ENCODE assay signal across 9 cellular contexts in the genomic region with DNA sequence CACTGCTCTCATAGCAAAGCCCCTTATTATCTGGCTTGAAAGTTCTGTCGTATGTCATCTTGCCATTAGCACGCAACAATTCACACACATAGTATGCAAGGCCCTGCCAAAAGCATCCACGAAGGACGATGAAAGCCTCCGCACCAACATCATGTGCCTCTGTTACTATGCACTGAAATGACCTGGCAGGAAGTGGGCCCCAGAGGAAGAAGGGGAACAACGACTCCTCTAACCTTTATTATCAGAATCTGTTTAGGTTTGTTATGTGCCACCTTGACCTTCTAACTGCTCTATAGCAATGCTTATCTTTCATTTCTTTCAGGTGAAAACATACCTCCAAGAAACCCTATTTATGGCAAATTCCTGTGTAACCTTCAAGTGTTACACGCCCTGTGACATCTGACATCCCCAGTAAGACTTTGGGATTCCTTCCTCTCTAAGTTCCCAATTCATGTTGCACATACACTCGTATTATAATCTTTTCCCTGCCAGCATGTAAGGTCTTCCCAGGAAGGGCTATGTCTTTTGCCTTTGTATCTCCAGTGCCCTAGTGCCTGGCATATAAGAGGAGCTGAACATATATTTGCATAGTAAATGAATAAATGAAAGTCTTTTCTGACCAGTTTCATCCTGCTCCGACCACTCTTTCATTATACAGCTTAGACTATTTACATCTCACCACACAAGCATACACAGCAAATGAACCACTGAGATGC. TPM values are rescaled to one million over a fixed set of nuclear protein-coding genes. Genes with fewer than 3 reads are reported as not detected.
DNase-seq lines count a peak whose midpoint lies in the region; ATAC-seq, FAIRE-seq and TF ChIP-seq lines count a peak whose summit lies in the region.
"Had no signal": no experiment of that assay in that cellular context is flagged by ENCODE, and none has a peak within 500 bp of the region (broad histone marks: within the 10 kb centered on the region; RNA-seq: fewer than 3 reads in every experiment).

No MANE protein-coding gene starts in this region.

- H3K36me3 ChIP-seq in urinary bladder (ENCODE audit: insufficient read depth), result no peaks in the 10 kb centered on the region
- H3K36me3 ChIP-seq: cardiac muscle cell had no signal

- no peak for TF ChIP-seq POLR2A in A549 (IDR thresholded peaks at IDR 0.05; ENCODE audit: low read length)

- H3K4me1 ChIP-seq in A549, result peaks cover 37% of the 10 kb centered on the region
- no peaks in the 10 kb centered on the region for H3K4me1 ChIP-seq in urinary bladder (ENCODE audit: insufficient read depth)

- no peak for TF ChIP-seq EP300 in A549 (IDR thresholded peaks at IDR 0.05)

- peak in 1 of 2 experiments; percentile 13 for DNase-seq in A549 (ENCODE audit: low read depth in 1 of 2, low spot score in 1 of 2)
- DNase-seq in GM19239 (ENCODE audit: insufficient read length, low spot score), result peak; percentile 26
- peak; percentile 34 for DNase-seq in activated CD4-positive, CD25-positive, alpha-beta regulatory T cell treated with anti-CD3 and anti-CD28 coated beads, Interleukin-2, amount 50 U/mL, for 16 hours (ENCODE audit: low read depth, low spot score)
- DNase-seq in fibroblast of pulmonary artery (ENCODE audit: low read depth), result peak; percentile 74
- no peak for DNase-seq in mesenteric fat pad (ENCODE audit: low spot score)
- DNase-seq in HEK293T (ENCODE audit: extremely low spot score), result no peak

- WGBS in A549 (ENCODE audit: missing lambda C conversion rate), result 63% methylated on average over 9 of the region's 9 CpGs
- WGBS in urinary bladder, result 32% methylated on average over 9 of the region's 9 CpGs

- no peaks in the 10 kb centered on the region for H3K9me3 ChIP-seq in A549

- POLR2A ChIA-PET in A549 (lab: Yijun Ruan, JAX) (interaction anchor here (1.0 kb wide), 1 partner anchor 41 kb away, joined by 3 read pairs; the partner anchor contains the start of gene ANKRD12), HEK293T (lab: Yijun Ruan, JAX) (no interaction called here)

- H3K4me3 ChIP-seq in A549 (no peak overlapping the region), fibroblast of pulmonary artery (replicated peaks; ENCODE audit: low read depth, low read length) (no peak overlapping the region), urinary bladder (ENCODE audit: low read depth, low read length) (no peak overlapping the region)
- H3K4me3 ChIP-seq: cardiac muscle cell had no signal

- H3K4me2 ChIP-seq in A549, result peak overlapping the region; percentile 70

- peak overlapping the region; percentile 84 for H3K27ac ChIP-seq in A549
- peak overlapping the region; percentile 53 for H3K27ac ChIP-seq in urinary bladder (ENCODE audit: low read depth)
- H3K27ac ChIP-seq: cardiac muscle cell had no signal

- no peak for FAIRE-seq in A549 (lab: Jason Lieb, UNC)
- FAIRE-seq in GM19239 (lab: Jason Lieb, UNC), result peak; percentile 90

- TF ChIP-seq CTCF in A549 (IDR thresholded peaks at IDR 0.05) (no peak), fibroblast of pulmonary artery (IDR thresholded peaks at IDR 0.05; ENCODE audit: low read length, missing control alignments) (no peak)

- ATAC-seq in A549 (peak in 1 of 2 experiments; percentile 29; a peak in 3 of 6 replicates), HG03159 (IDR thresholded peaks at IDR 0.05; ENCODE audit: unreplicated experiment) (peak; percentile 93)

- TF ChIP-seq RAD21 in A549 (conservative IDR thresholded peaks at IDR 0.05 in 1 of 2, IDR thresholded peaks at IDR 0.05 in 1 of 2), result no peak

- CTCF ChIA-PET in A549 (lab: Yijun Ruan, JAX) (interaction anchor here (1.2 to 3.0 kb wide), 2 partner anchors 22 kb away, joined by 3 to 9 read pairs; no protein-coding TSS in a partner anchor), HEK293T (lab: Yijun Ruan, JAX) (no interaction called here)

TF ChIP-seq in A549, 52 proteins besides CTCF, POLR2A, EP300 and RAD21:
- no peak for TF ChIP-seq JUNB (IDR thresholded peaks at IDR 0.05)
- no peak for TF ChIP-seq RARB (CRISPR knock-in tag; IDR thresholded peaks at IDR 0.05)
- TF ChIP-seq, protein P1, sequence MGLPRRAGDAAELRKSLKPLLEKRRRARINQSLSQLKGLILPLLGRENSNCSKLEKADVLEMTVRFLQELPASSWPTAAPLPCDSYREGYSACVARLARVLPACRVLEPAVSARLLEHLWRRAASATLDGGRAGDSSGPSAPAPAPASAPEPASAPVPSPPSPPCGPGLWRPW (IDR thresholded peaks at IDR 0.05), result no peak
- TF ChIP-seq CHD4 (IDR thresholded peaks at IDR 0.05; ENCODE audit: borderline replicate concordance), result no peak
- 0 out of 2 replicates have a peak, but pooled peaks have one; percentile 43 for TF ChIP-seq HOXB5 (CRISPR knock-in tag; IDR thresholded peaks at IDR 0.05)
- no peak for TF ChIP-seq RCOR1 (IDR thresholded peaks at IDR 0.05; ENCODE audit: low read depth, low read length)
- TF ChIP-seq FOSL2 (IDR thresholded peaks at IDR 0.05), result no peak
- no peak for TF ChIP-seq FOSL2 (CRISPR knock-in tag; IDR thresholded peaks at IDR 0.05)

TF ChIP-seq in HEK293T, 16 proteins besides CTCF, POLR2A, EP300 and RAD21:
- TF ChIP-seq FOXM1 (IDR thresholded peaks at IDR 0.05; ENCODE audit: borderline replicate concordance) (no peak), CTBP1 (IDR thresholded peaks at IDR 0.05; ENCODE audit: borderline replicate concordance) (no peak), L3MBTL2 (conservative IDR thresholded peaks at IDR 0.05) (no peak), TARDBP (IDR thresholded peaks at IDR 0.05) (no peak), ARNT (IDR thresholded peaks at IDR 0.05) (no peak), SUZ12 (IDR thresholded peaks at IDR 0.05) (no peak), ELF4 (IDR thresholded peaks at IDR 0.05) (no peak), BHLHE40 (IDR thresholded peaks at IDR 0.05; ENCODE audit: borderline replicate concordance) (no peak), HDGF (IDR thresholded peaks at IDR 0.05; ENCODE audit: borderline replicate concordance) (no peak), FOXA1 (IDR thresholded peaks at IDR 0.05) (no peak), SP1 (IDR thresholded peaks at IDR 0.05) (no peak), LEF1 (IDR thresholded peaks at IDR 0.05; ENCODE audit: borderline replicate concordance) (no peak), ZNF384 (IDR thresholded peaks at IDR 0.05) (no peak), FOXK2 (IDR thresholded peaks at IDR 0.05) (no peak)
- TF ChIP-seq, protein P2, sequence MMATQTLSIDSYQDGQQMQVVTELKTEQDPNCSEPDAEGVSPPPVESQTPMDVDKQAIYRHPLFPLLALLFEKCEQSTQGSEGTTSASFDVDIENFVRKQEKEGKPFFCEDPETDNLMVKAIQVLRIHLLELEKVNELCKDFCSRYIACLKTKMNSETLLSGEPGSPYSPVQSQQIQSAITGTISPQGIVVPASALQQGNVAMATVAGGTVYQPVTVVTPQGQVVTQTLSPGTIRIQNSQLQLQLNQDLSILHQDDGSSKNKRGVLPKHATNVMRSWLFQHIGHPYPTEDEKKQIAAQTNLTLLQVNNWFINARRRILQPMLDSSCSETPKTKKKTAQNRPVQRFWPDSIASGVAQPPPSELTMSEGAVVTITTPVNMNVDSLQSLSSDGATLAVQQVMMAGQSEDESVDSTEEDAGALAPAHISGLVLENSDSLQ (IDR thresholded peaks at IDR 0.05), result no peak

RNA-seq across cellular contexts. Expression of gene NDUFV2, which starts 7.0 kb away (rescaled TPM):
- polyA plus RNA-seq in A549 (2011; rRNA removed) (152 and 180 TPM in 2 replicates), A549 (2017; fragmentation: RNase III; extraction: RNeasy Plus Mini Kit Qiagen cat#74134 plus additional on column Dnase treatment) (105 to 115 TPM (median 108 TPM) in 3 replicates), urinary bladder (143 TPM)
- polyA plus RNA-seq in A549 (2012; cell fraction: cytosol; rRNA removed), result 72.8 and 73.2 TPM in 2 replicates
- polyA plus RNA-seq in A549 (2012; cell fraction: nucleus; rRNA removed), result 23.8 and 34.1 TPM in 2 replicates
- 19.1 and 26.4 TPM in 2 replicates for polyA minus RNA-seq in A549 (2011; rRNA and poly(A)+ RNA removed)
- total RNA-seq in urinary bladder (116 TPM), mesenteric fat pad (138 TPM)

RNA-seq across cellular contexts. Expression of gene ANKRD12, which starts 41.1 kb away (rescaled TPM):
- polyA plus RNA-seq in A549 (2011; rRNA removed), result 7.3 and 8.0 TPM in 2 replicates
- 0.50 and 0.70 TPM in 2 replicates for polyA plus RNA-seq in A549 (2012; cell fraction: cytosol; rRNA removed)
- polyA plus RNA-seq in A549 (2012; cell fraction: nucleus; rRNA removed), result 0.84 and 1.2 TPM in 2 replicates
- polyA plus RNA-seq in A549 (2017; fragmentation: RNase III; extraction: RNeasy Plus Mini Kit Qiagen cat#74134 plus additional on column Dnase treatment), result 2.6 to 3.2 TPM (median 2.7 TPM) in 3 replicates
- 12.4 and 17.5 TPM in 2 replicates for polyA minus RNA-seq in A549 (2011; rRNA and poly(A)+ RNA removed)
- 65.9 TPM for total RNA-seq in urinary bladder
- 12.5 TPM for polyA plus RNA-seq in urinary bladder
- 65.8 TPM for total RNA-seq in mesenteric fat pad

Comparison
In these comparisons a context has a peak if more than half of its experiments do, and no peak if none do; other contexts are left out.
1. DNase-seq: peak in GM19239 (single experiment), activated CD4-positive, CD25-positive, alpha-beta regulatory T cell treated with anti-CD3 and anti-CD28 coated beads, Interleukin-2, amount 50 U/mL, for 16 hours (single experiment) and fibroblast of pulmonary artery (single experiment); none in mesenteric fat pad (single experiment) and HEK293T (single experiment).